In genomic region chr19:29535432-29535831, GRCh38 we compare ENCODE assay signal across 21 cellular contexts. TPM values are rescaled to one million over a fixed set of nuclear protein-coding genes. Genes with fewer than 3 reads are reported as not detected.
A peak's percentile ranks its signal among the peaks of the same experiment; 100 is the strongest.
DNase-seq lines count a peak whose midpoint lies in the region; ATAC-seq, FAIRE-seq and TF ChIP-seq lines count a peak whose summit lies in the region.
"Had no signal": no experiment of that assay in that cellular context is flagged by ENCODE, and none has a peak within 500 bp of the region (broad histone marks: within the 10 kb centered on the region; RNA-seq: fewer than 3 reads in every experiment).

No MANE protein-coding gene starts in this region.

- H3K4me3 Mint-ChIP-seq in H9 = no peak overlapping the region
- no peak overlapping the region for H3K4me3 Mint-ChIP-seq in WTC11
- H3K4me3 Mint-ChIP-seq: HFFc6 had no signal

- no peak; the same call in 1 of the 2 replicates for ATAC-seq in WTC11

- H3K4me1 ChIP-seq in H9 (ENCODE audit: insufficient read depth, low read length) = no peaks in the 10 kb centered on the region
- H3K4me1 ChIP-seq in sigmoid colon = peaks cover 0 to under 1% (median 0%) of the 10 kb centered on the region in 4 donors

- no peak for TF ChIP-seq EP300 in sigmoid colon (IDR thresholded peaks at IDR 0.05)

- H4K20me1 ChIP-seq in H9 (ENCODE audit: control insufficient read depth, insufficient read depth, insufficient read length) = no peaks in the 10 kb centered on the region

- no peak for TF ChIP-seq CTCF in H9 (conservative IDR thresholded peaks at IDR 0.05)
- no peak for TF ChIP-seq CTCF in WTC11 (IDR thresholded peaks at IDR 0.05)
- TF ChIP-seq CTCF in sigmoid colon (IDR thresholded peaks at IDR 0.05) = no peak
- no peak for TF ChIP-seq CTCF in D721Med (IDR thresholded peaks at IDR 0.05; ENCODE audit: insufficient read depth, missing control alignments)

- H2BK5ac ChIP-seq in H9 (ENCODE audit: insufficient read length, low read length) = no peak overlapping the region

- no CpG with 5 or more reads among the region's 14 CpGs for WGBS in H9 (ENCODE audit: extremely low coverage, insufficient read length, low lambda C conversion rate)
- WGBS in sigmoid colon, 2 donors = 59 to 73% methylated on average over 14 of the region's 14 CpGs

- H3K36me3 ChIP-seq in sigmoid colon = no peaks in the 10 kb centered on the region

- no peak overlapping the region for H2BK120ac ChIP-seq in H9 (ENCODE audit: low read depth, low read length, poor library complexity, severe bottlenecking)

- no peak for FAIRE-seq in D721Med (lab: Jason Lieb, UNC)
- FAIRE-seq: GM12892 had no signal

- H3K4me1 Mint-ChIP-seq in H9 (peaks cover 18 to 23% of the 10 kb centered on the region in 2 experiments), WTC11 (peaks cover 14% of the 10 kb centered on the region)

- H2AK5ac ChIP-seq in H9 (ENCODE audit: insufficient read length, low read length) = no peak overlapping the region

- H3K56ac ChIP-seq in H9 (ENCODE audit: insufficient read length, low read depth, low read length) = no peak overlapping the region

- H3K27me3 ChIP-seq in H9 (ENCODE audit: insufficient read depth, low read length) (peaks cover 12% of the 10 kb centered on the region), sigmoid colon (peaks cover 3 to 46% (median 34%) of the 10 kb centered on the region in 3 donors)

- H3T11ph ChIP-seq in H9 (ENCODE audit: low read length) = no peak overlapping the region

- H3K9me3 Mint-ChIP-seq in H9 = no peaks in the 10 kb centered on the region; a peak in 1 of 5 replicates
- H3K9me3 Mint-ChIP-seq in WTC11 = no peaks in the 10 kb centered on the region
- H3K9me3 Mint-ChIP-seq: HFFc6 had no signal

- H3K9ac ChIP-seq in H9 (ENCODE audit: extremely low read depth, insufficient read length, low read length) = no peak overlapping the region

- H4K5ac ChIP-seq in H9 (ENCODE audit: insufficient read length, low read depth, low read length) = no peak overlapping the region

- H3K4ac ChIP-seq in H9 (ENCODE audit: low read depth, low read length) = no peak overlapping the region

- DNase-seq in H9 = peak; percentile 23
- peak; percentile 30 for DNase-seq in WTC11 (ENCODE audit: low spot score)
- peak; percentile 30 for DNase-seq in islet precursor cell
- DNase-seq in sigmoid colon = peak; percentile 34
- no peak for DNase-seq in D721Med (ENCODE audit: insufficient read length, low spot score)
- DNase-seq in dermis blood vessel endothelial cell = no peak
- no peak for DNase-seq in KBM-7
- DNase-seq: COR-L47; DMS153; HFFc6; IMR-90; NCI-H1105 treated with DMSO at 0.1 percent for 48 hours; NCI-H187 treated with DMSO at 0.1 percent for 48 hours; NCI-H510A treated with DMSO at 0.1 percent for 48 hours; NK-92 treated with Interleukin-12 subunit alpha and Interleukin-12 subunit beta, amount 100 ng/mL, for 24 hours; SIG-M5 had no signal

- CTCF ChIA-PET in WTC11 (lab: Charles Lee) = interaction anchor here (1.7 kb wide), 1 partner anchor 272 kb away, joined by 5 read pairs; no protein-coding TSS in a partner anchor

- no peak overlapping the region for H2BK12ac ChIP-seq in H9 (ENCODE audit: insufficient read length, low read depth, low read length)

- peaks cover 0 to under 1% (median 0%) of the 10 kb centered on the region in 3 experiments; a peak in 1 of 7 replicates for H3K36me3 Mint-ChIP-seq in H9 (ENCODE audit: insufficient read depth in 1 of 3, low read depth in 3 of 3)
- no peaks in the 10 kb centered on the region for H3K36me3 Mint-ChIP-seq in WTC11

- H4K8ac ChIP-seq in H9 (replicated peaks; ENCODE audit: insufficient read length, low read depth, low read length) = no peak overlapping the region

- no peak overlapping the region for H3K4me3 ChIP-seq in sigmoid colon

- H3K9me3 ChIP-seq in H9 (ENCODE audit: control insufficient read depth, low read depth, low read length) = no peaks in the 10 kb centered on the region
- H3K9me3 ChIP-seq in sigmoid colon = no peaks in the 10 kb centered on the region

- no peak overlapping the region for H3K27ac ChIP-seq in H9 (ENCODE audit: insufficient read length, low read depth, low read length)
- H3K27ac ChIP-seq in sigmoid colon = no peak overlapping the region

- no peak overlapping the region for H3K4me2 ChIP-seq in H9 (ENCODE audit: insufficient read depth, insufficient read length, low read length)

- peaks cover 80% of the 10 kb centered on the region for H3K27me3 Mint-ChIP-seq in H9 (ENCODE audit: low read depth)
- peaks cover 23% of the 10 kb centered on the region for H3K27me3 Mint-ChIP-seq in WTC11 (ENCODE audit: low read depth)

- no peak for TF ChIP-seq POLR2A in sigmoid colon (IDR thresholded peaks at IDR 0.05)

- no peak overlapping the region for H2AFZ ChIP-seq in H9 (ENCODE audit: low read length)

- no peak overlapping the region for H3K27ac Mint-ChIP-seq in H9
- no peak overlapping the region for H3K27ac Mint-ChIP-seq in WTC11
- H3K27ac Mint-ChIP-seq: HFFc6 had no signal

- in situ Hi-C loops in KBM-7 (cut with MboI; ENCODE audit: low pct_unique_long_range_greater_than_20kb, low sequenced_read_pairs) = no loop called here

- H2BK20ac ChIP-seq in H9 (ENCODE audit: low read depth, low read length, poor library complexity, severe bottlenecking) = no peak overlapping the region

- no peak overlapping the region for H3K14ac ChIP-seq in H9 (ENCODE audit: insufficient read depth, low read length)

- H3K23me2 ChIP-seq in H9 (ENCODE audit: insufficient read length, low read depth, low read length, poor library complexity, severe bottlenecking) = peaks cover 3% of the 10 kb centered on the region

- no peak overlapping the region for H2BK15ac ChIP-seq in H9 (ENCODE audit: low read depth, low read length)

- no peaks in the 10 kb centered on the region for H3K79me2 ChIP-seq in H9 (ENCODE audit: insufficient read depth, low read length)

- H3K23ac ChIP-seq in H9 (ENCODE audit: insufficient read length, low read depth, low read length) = no peak overlapping the region

- no peaks in the 10 kb centered on the region for H3K79me1 ChIP-seq in H9 (ENCODE audit: insufficient read depth, low read depth, low read length, poor library complexity, severe bottlenecking)

- POLR2A ChIA-PET in WTC11 (lab: Charles Lee) = no interaction called here

- H3K18ac ChIP-seq in H9 (ENCODE audit: insufficient read length, low read depth, low read length) = no peak overlapping the region

- H4K91ac ChIP-seq in H9 (ENCODE audit: insufficient read length, low read depth, low read length) = no peak overlapping the region

- intact Hi-C loops in sigmoid colon (cut with DNase I) = no loop called here

TF ChIP-seq in WTC11, 78 proteins besides CTCF, POLR2A, EP300 and RAD21 (continues in another document):
- no peak for TF ChIP-seq CDX4 (CRISPR knock-in tag; IDR thresholded peaks at IDR 0.05; ENCODE audit: borderline replicate concordance)
- TF ChIP-seq ZNF423 (CRISPR knock-in tag; IDR thresholded peaks at IDR 0.05) = no peak
- TF ChIP-seq USF1 (CRISPR knock-in tag; IDR thresholded peaks at IDR 0.05) = no peak
- TF ChIP-seq SOX15 (CRISPR knock-in tag; IDR thresholded peaks at IDR 0.05) = no peak
- TF ChIP-seq TP53 (CRISPR knock-in tag; IDR thresholded peaks at IDR 0.05) = no peak
- TF ChIP-seq ARID4B (CRISPR knock-in tag; IDR thresholded peaks at IDR 0.05; ENCODE audit: borderline replicate concordance) = no peak

RNA-seq across cellular contexts. Expression of gene VSTM2B, which starts 9.6 kb away (rescaled TPM):
- total RNA-seq in H9 (2021) (0.29 and 0.31 TPM in 2 replicates), WTC11 (2021) (1.7 to 3.2 TPM (median 2.2 TPM) in 3 replicates), sigmoid colon (under 1 TPM in 1 of 4 donors, not detected in 3; 0.41 TPM), dermis blood vessel endothelial cell (not detected in 2 replicates)
- polyA plus RNA-seq in sigmoid colon = not detected
- total RNA-seq: HFFc6, HT-29, IMR-90, LHCN-M2, OCI-LY7, RPMI7951 had no signal
- polyA plus RNA-seq: IMR-90 had no signal

Comparison
In these comparisons a context has a peak if more than half of its experiments do, and no peak if none do; other contexts are left out.
1. DNase-seq: peak in H9 (single experiment), WTC11 (single experiment), islet precursor cell (single experiment) and sigmoid colon (single experiment); none in D721Med (single experiment), dermis blood vessel endothelial cell (single experiment) and KBM-7 (single experiment).